21 cellular contexts compared by ENCODE assay signal in genomic region chr11:22049276-22049675, GRCh38.
"Had no signal": no experiment of that assay in that cellular context is flagged by ENCODE, and none has a peak within 500 bp of the region (broad histone marks: within the 10 kb centered on the region; RNA-seq: fewer than 3 reads in every experiment).

No MANE protein-coding gene starts in this region.

- H3K4me1 Mint-ChIP-seq: mesothelial cell of epicardium; naive B cell; neural crest cell; stimulated activated memory B cell treated with anti-CD40 and anti-IgM and Interleukin-4, amounts not matched to agents 10 μg/mL and 1 μg/mL and 100 μg/mL, for 72 hours had no signal

- H3K36me3 Mint-ChIP-seq: mesothelial cell of epicardium; naive B cell; stimulated activated memory B cell treated with anti-CD40 and anti-IgM and Interleukin-4, amounts not matched to agents 10 μg/mL and 1 μg/mL and 100 μg/mL, for 72 hours had no signal

- H3K4me3 ChIP-seq: lung, mucosa of descending colon, prostate gland, sigmoid colon, testis, tibial artery, upper lobe of left lung had no signal

- H3K27me3 Mint-ChIP-seq: dendritic cell treated with granulocyte-macrophage colony-stimulating factor and Interleukin-4, amounts not matched to agents 40 ng/mL and 50 ng/mL, for 4 days; naive B cell; natural killer cell treated with Interleukin-12 subunit alpha and Interleukin-12 subunit beta and Interleukin-15 and Interleukin-18, amount 100 ng/mL, for 72 hours; stimulated activated memory B cell treated with anti-CD40 and anti-IgM and Interleukin-4, amounts not matched to agents 10 μg/mL and 1 μg/mL and 100 μg/mL, for 72 hours had no signal

- H3K9me3 ChIP-seq: prostate gland, sigmoid colon, testis, tibial artery, upper lobe of left lung had no signal

- H3K27me3 ChIP-seq: sigmoid colon, testis, tibial artery, upper lobe of left lung had no signal

- H3K27ac ChIP-seq: prostate gland, sigmoid colon, testis, tibial artery, upper lobe of left lung had no signal

- H3K27ac Mint-ChIP-seq: dendritic cell treated with granulocyte-macrophage colony-stimulating factor and Interleukin-4, amounts not matched to agents 40 ng/mL and 50 ng/mL, for 4 days; mesothelial cell of epicardium; naive B cell; natural killer cell treated with Interleukin-12 subunit alpha and Interleukin-12 subunit beta and Interleukin-15 and Interleukin-18, amount 100 ng/mL, for 72 hours; stimulated activated memory B cell treated with anti-CD40 and anti-IgM and Interleukin-4, amounts not matched to agents 10 μg/mL and 1 μg/mL and 100 μg/mL, for 72 hours had no signal

- H3K4me1 ChIP-seq: prostate gland, sigmoid colon, testis, tibial artery, upper lobe of left lung had no signal

- H3K4me3 Mint-ChIP-seq: dendritic cell treated with granulocyte-macrophage colony-stimulating factor and Interleukin-4, amounts not matched to agents 40 ng/mL and 50 ng/mL, for 4 days; mesothelial cell of epicardium; naive B cell; natural killer cell treated with Interleukin-12 subunit alpha and Interleukin-12 subunit beta and Interleukin-15 and Interleukin-18, amount 100 ng/mL, for 72 hours; neural crest cell; stimulated activated memory B cell treated with anti-CD40 and anti-IgM and Interleukin-4, amounts not matched to agents 10 μg/mL and 1 μg/mL and 100 μg/mL, for 72 hours had no signal

- H3K36me3 ChIP-seq: prostate gland, sigmoid colon, tibial artery, upper lobe of left lung had no signal

- DNase-seq: effector memory CD4-positive, alpha-beta T cell; hypothalamus; mesenchymal stem cell; mucosa of descending colon; naive B cell; right cardiac atrium; sigmoid colon; stimulated activated CD4-positive, alpha-beta T cell treated with anti-CD3 and anti-CD28 coated beads, Interleukin-2, amount 100 ng/mL, for 24 hours; stimulated activated CD4-positive, alpha-beta T cell treated with anti-CD3 and anti-CD28 coated beads, Interleukin-4, amount 100 ng/mL, for 4 hours; stimulated activated naive CD8-positive, alpha-beta T cell treated with anti-CD3 and anti-CD28 coated beads, Interleukin-15, Interleukin-2, amounts not matched to agents 100 U/mL and 50 U/mL, for 24 hours; substantia nigra; testis; tibial artery; upper lobe of left lung had no signal
